In the genomic region with DNA sequence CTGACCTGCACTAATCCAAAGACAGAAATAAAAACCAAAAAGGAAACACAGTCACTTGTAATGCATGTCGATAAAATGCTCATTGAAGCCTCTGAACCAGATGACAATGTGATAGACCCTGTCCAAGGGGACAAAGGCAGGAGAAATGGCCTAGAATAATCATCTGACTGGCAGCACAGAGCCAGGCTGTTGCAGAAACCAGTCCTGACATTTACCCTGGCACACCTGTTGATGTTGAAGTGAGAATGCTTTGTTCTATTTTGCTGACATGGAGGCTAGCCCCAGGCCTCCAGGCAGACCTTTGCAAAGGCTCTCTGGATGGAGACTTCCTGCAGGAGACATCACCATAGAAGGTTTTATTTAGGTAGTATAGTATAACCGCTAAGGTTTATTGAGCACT, we compare ENCODE assay signal across 1 cellular context.
TF ChIP-seq lines count a peak whose summit lies in the region.

No MANE protein-coding gene starts in this region.

TF ChIP-seq in HEK293, 187 proteins besides CTCF, POLR2A, EP300 and RAD21 (continued from another document):
- TF ChIP-seq ZNF10 (tag by site-specific recombination; IDR thresholded peaks at IDR 0.05) (no peak), SCRT2 (tag by site-specific recombination; IDR thresholded peaks at IDR 0.05) (peak; percentile 74; the same call in 1 of the 2 replicates)
